In the genomic region with DNA sequence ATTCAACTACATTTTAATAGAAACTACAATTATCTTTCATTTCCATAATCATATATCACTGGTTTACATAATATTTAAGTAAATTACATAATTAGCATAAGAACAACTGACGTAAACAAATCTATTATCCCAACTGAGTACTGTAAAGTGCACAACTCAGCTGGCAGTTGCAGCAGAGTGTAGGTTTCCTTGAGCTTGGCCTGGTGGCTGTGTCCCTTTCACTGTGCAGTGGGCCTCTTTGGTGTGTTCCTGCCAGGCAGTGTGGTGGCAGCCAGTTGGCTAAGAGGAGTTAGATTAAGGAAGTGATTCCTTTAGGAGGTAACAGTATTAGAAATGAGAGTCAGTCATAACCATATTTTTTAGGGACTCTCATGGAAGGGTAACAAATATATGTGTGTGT, we compare ENCODE assay signal across 15 cellular contexts. TPM values are rescaled to one million over a fixed set of nuclear protein-coding genes. Genes with fewer than 3 reads are reported as not detected.
DNase-seq lines count a peak whose midpoint lies in the region; ATAC-seq, FAIRE-seq and TF ChIP-seq lines count a peak whose summit lies in the region.
"Had no signal": no experiment of that assay in that cellular context is flagged by ENCODE, and none has a peak within 500 bp of the region (broad histone marks: within the 10 kb centered on the region; RNA-seq: fewer than 3 reads in every experiment).

No MANE protein-coding gene starts in this region.

- H4K20me1 ChIP-seq in GM23338 (replicated peaks; ENCODE audit: insufficient read depth), result no peaks in the 10 kb centered on the region

- H3K36me3 ChIP-seq in GM23338 (ENCODE audit: insufficient read depth), result no peaks in the 10 kb centered on the region
- H3K36me3 ChIP-seq: HAP-1 had no signal

- no peak overlapping the region for H3K4me3 ChIP-seq in GM23338
- H3K4me3 ChIP-seq: BLaER1 treated with 17β-estradiol and CSF1 and Interleukin-3, amounts not matched to agents 10 nM and 100 nM; HAP-1 had no signal

- H3K9me3 Mint-ChIP-seq in GM23338 (no peaks in the 10 kb centered on the region), WTC11 (no peaks in the 10 kb centered on the region)
- H3K9me3 Mint-ChIP-seq: CD8-positive, alpha-beta T cell had no signal

- H3K4me3 Mint-ChIP-seq in GM23338 (no peak overlapping the region), WTC11 (no peak overlapping the region)
- H3K4me3 Mint-ChIP-seq: B cell; CD8-positive, alpha-beta T cell had no signal

- CTCF ChIA-PET in WTC11 (lab: Charles Lee), result no interaction called here

- H3K4me1 ChIP-seq in GM23338 (ENCODE audit: insufficient read depth), result peaks cover 49% of the 10 kb centered on the region
- H3K4me1 ChIP-seq: HAP-1 had no signal

- peaks cover 34% of the 10 kb centered on the region for H3K79me2 ChIP-seq in GM23338 (replicated peaks; ENCODE audit: insufficient read depth)

- peaks cover 1% of the 10 kb centered on the region for H3K27me3 Mint-ChIP-seq in GM23338 (ENCODE audit: insufficient read depth, low read depth, poor library complexity)
- peaks cover 5% of the 10 kb centered on the region for H3K27me3 Mint-ChIP-seq in WTC11 (ENCODE audit: low read depth)

- POLR2A ChIA-PET in WTC11 (lab: Charles Lee), result no interaction called here

- no peak for DNase-seq in GM23338 (ENCODE audit: low spot score)
- DNase-seq in MV-4-11 (lab: John Stamatoyannopoulos, UW), result peak; percentile 50
- no peak for DNase-seq in WTC11 (ENCODE audit: low spot score)
- no peak for DNase-seq in urothelium cell line (ENCODE audit: low spot score)
- DNase-seq in effector CD4-positive, alpha-beta T cell, result no peak
- DNase-seq: Calu3; CD8-positive, alpha-beta T cell; DMS79 treated with DMSO at 0.1 percent for 48 hours; GF-D8 had no signal

- peak; percentile 82 for FAIRE-seq in urothelium cell line (lab: Jason Lieb, UNC)
- FAIRE-seq: H1 had no signal

- ATAC-seq in GM23338, result peak; percentile 60
- peak; percentile 69 for ATAC-seq in WTC11
- ATAC-seq in GM21619 (IDR thresholded peaks at IDR 0.05; ENCODE audit: unreplicated experiment), result no peak
- ATAC-seq: CD8-positive, alpha-beta T cell had no signal

- no peaks in the 10 kb centered on the region for H3K36me3 Mint-ChIP-seq in GM23338 (ENCODE audit: low read depth)
- H3K36me3 Mint-ChIP-seq in WTC11, result no peaks in the 10 kb centered on the region
- H3K36me3 Mint-ChIP-seq: CD8-positive, alpha-beta T cell had no signal

- H3K27ac Mint-ChIP-seq in GM23338 (no peak overlapping the region), WTC11 (no peak overlapping the region; the same call in 1 of the 2 replicates)
- H3K27ac Mint-ChIP-seq: B cell; CD8-positive, alpha-beta T cell had no signal

- no peak overlapping the region for H2AFZ ChIP-seq in GM23338

- H3K27me3 ChIP-seq in GM23338 (ENCODE audit: insufficient read depth), result peaks cover 14% of the 10 kb centered on the region

- no peak overlapping the region for H3K27ac ChIP-seq in GM23338 (ENCODE audit: low read depth)
- H3K27ac ChIP-seq: BLaER1 treated with 17β-estradiol and CSF1 and Interleukin-3, amounts not matched to agents 10 nM and 100 nM had no signal

- TF ChIP-seq CTCF in GM23338 (conservative IDR thresholded peaks at IDR 0.05; ENCODE audit: low read depth in 2 of 2) (no peak), WTC11 (IDR thresholded peaks at IDR 0.05) (no peak)

- H3K9me2 ChIP-seq in GM23338 (ENCODE audit: insufficient read depth), result no peaks in the 10 kb centered on the region

- H3K4me1 Mint-ChIP-seq in GM23338 (peaks cover 67% of the 10 kb centered on the region), WTC11 (peaks cover 74% of the 10 kb centered on the region)

- peak overlapping the region; percentile 52; the same call in 1 of the 2 replicates for H3K4me2 ChIP-seq in GM23338

- H3F3A ChIP-seq in GM23338 (replicated peaks; ENCODE audit: low read depth), result no peaks in the 10 kb centered on the region

TF ChIP-seq in GM23338, 12 proteins besides CTCF, POLR2A, EP300 and RAD21 (continues in another document):
- TF ChIP-seq ZNF114 (CRISPR knock-in tag; IDR thresholded peaks at IDR 0.05) (no peak), NANOG (IDR thresholded peaks at IDR 0.05; ENCODE audit: borderline replicate concordance) (no peak), JUNB (IDR thresholded peaks at IDR 0.05; ENCODE audit: unreplicated experiment) (no peak), EZH2phosphoT487 (IDR thresholded peaks at IDR 0.05; ENCODE audit: unreplicated experiment) (no peak), STAT1 (IDR thresholded peaks at IDR 0.05; ENCODE audit: unreplicated experiment) (no peak), POLR2AphosphoS5 (IDR thresholded peaks at IDR 0.05; ENCODE audit: low read depth) (no peak), EZH2 (IDR thresholded peaks at IDR 0.05; ENCODE audit: low read depth, unreplicated experiment) (no peak), CREB1 (CRISPR knock-in tag; IDR thresholded peaks at IDR 0.05; ENCODE audit: low read depth) (no peak)
- TF ChIP-seq, protein P1, sequence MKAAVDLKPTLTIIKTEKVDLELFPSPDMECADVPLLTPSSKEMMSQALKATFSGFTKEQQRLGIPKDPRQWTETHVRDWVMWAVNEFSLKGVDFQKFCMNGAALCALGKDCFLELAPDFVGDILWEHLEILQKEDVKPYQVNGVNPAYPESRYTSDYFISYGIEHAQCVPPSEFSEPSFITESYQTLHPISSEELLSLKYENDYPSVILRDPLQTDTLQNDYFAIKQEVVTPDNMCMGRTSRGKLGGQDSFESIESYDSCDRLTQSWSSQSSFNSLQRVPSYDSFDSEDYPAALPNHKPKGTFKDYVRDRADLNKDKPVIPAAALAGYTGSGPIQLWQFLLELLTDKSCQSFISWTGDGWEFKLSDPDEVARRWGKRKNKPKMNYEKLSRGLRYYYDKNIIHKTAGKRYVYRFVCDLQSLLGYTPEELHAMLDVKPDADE (IDR thresholded peaks at IDR 0.05), result no peak

TF ChIP-seq in WTC11, 78 proteins besides CTCF, POLR2A, EP300 and RAD21 (continues in another document):
- no peak for TF ChIP-seq MYBL2 (CRISPR knock-in tag; IDR thresholded peaks at IDR 0.05)
- TF ChIP-seq IRF2 (CRISPR knock-in tag; IDR thresholded peaks at IDR 0.05; ENCODE audit: borderline replicate concordance, low read depth), result no peak
- TF ChIP-seq FOXJ3 (CRISPR knock-in tag; IDR thresholded peaks at IDR 0.05; ENCODE audit: borderline replicate concordance), result no peak
- TF ChIP-seq, protein P2, sequence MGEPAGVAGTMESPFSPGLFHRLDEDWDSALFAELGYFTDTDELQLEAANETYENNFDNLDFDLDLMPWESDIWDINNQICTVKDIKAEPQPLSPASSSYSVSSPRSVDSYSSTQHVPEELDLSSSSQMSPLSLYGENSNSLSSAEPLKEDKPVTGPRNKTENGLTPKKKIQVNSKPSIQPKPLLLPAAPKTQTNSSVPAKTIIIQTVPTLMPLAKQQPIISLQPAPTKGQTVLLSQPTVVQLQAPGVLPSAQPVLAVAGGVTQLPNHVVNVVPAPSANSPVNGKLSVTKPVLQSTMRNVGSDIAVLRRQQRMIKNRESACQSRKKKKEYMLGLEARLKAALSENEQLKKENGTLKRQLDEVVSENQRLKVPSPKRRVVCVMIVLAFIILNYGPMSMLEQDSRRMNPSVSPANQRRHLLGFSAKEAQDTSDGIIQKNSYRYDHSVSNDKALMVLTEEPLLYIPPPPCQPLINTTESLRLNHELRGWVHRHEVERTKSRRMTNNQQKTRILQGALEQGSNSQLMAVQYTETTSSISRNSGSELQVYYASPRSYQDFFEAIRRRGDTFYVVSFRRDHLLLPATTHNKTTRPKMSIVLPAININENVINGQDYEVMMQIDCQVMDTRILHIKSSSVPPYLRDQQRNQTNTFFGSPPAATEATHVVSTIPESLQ (CRISPR knock-in tag; IDR thresholded peaks at IDR 0.05), result no peak
- TF ChIP-seq, protein P3, sequence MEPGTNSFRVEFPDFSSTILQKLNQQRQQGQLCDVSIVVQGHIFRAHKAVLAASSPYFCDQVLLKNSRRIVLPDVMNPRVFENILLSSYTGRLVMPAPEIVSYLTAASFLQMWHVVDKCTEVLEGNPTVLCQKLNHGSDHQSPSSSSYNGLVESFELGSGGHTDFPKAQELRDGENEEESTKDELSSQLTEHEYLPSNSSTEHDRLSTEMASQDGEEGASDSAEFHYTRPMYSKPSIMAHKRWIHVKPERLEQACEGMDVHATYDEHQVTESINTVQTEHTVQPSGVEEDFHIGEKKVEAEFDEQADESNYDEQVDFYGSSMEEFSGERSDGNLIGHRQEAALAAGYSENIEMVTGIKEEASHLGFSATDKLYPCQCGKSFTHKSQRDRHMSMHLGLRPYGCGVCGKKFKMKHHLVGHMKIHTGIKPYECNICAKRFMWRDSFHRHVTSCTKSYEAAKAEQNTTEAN (CRISPR knock-in tag; IDR thresholded peaks at IDR 0.05), result no peak
- no peak for TF ChIP-seq TP53 (CRISPR knock-in tag; IDR thresholded peaks at IDR 0.05)
- TF ChIP-seq, protein P4, sequence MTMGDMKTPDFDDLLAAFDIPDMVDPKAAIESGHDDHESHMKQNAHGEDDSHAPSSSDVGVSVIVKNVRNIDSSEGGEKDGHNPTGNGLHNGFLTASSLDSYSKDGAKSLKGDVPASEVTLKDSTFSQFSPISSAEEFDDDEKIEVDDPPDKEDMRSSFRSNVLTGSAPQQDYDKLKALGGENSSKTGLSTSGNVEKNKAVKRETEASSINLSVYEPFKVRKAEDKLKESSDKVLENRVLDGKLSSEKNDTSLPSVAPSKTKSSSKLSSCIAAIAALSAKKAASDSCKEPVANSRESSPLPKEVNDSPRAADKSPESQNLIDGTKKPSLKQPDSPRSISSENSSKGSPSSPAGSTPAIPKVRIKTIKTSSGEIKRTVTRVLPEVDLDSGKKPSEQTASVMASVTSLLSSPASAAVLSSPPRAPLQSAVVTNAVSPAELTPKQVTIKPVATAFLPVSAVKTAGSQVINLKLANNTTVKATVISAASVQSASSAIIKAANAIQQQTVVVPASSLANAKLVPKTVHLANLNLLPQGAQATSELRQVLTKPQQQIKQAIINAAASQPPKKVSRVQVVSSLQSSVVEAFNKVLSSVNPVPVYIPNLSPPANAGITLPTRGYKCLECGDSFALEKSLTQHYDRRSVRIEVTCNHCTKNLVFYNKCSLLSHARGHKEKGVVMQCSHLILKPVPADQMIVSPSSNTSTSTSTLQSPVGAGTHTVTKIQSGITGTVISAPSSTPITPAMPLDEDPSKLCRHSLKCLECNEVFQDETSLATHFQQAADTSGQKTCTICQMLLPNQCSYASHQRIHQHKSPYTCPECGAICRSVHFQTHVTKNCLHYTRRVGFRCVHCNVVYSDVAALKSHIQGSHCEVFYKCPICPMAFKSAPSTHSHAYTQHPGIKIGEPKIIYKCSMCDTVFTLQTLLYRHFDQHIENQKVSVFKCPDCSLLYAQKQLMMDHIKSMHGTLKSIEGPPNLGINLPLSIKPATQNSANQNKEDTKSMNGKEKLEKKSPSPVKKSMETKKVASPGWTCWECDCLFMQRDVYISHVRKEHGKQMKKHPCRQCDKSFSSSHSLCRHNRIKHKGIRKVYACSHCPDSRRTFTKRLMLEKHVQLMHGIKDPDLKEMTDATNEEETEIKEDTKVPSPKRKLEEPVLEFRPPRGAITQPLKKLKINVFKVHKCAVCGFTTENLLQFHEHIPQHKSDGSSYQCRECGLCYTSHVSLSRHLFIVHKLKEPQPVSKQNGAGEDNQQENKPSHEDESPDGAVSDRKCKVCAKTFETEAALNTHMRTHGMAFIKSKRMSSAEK (CRISPR knock-in tag; IDR thresholded peaks at IDR 0.05; ENCODE audit: borderline replicate concordance), result no peak

RNA-seq across cellular contexts. Expression of a gene that starts 7.0 kb away (rescaled TPM):
- total RNA-seq in GM23338 (2014; rRNA removed; shearing (Covaris generic)), result 3.1 and 3.9 TPM in 2 replicates
- polyA plus RNA-seq in GM23338 (2016; fragmentation: Nextera tagmentation; extraction: Ambion mirVana), result 1.9 TPM in 2 replicates
- total RNA-seq in WTC11 (2021), result 7.0 to 8.4 TPM (median 7.3 TPM) in 3 replicates
- total RNA-seq: B cell; CD8-positive, alpha-beta T cell; HT-29 had no signal
